In genomic region chr17:33977729-33978514, GRCh38 we compare ENCODE assay signal across 19 cellular contexts.
A peak's percentile ranks its signal among the peaks of the same experiment; 100 is the strongest.
DNase-seq lines count a peak whose midpoint lies in the region; FAIRE-seq and TF ChIP-seq lines count a peak whose summit lies in the region.
"Had no signal": no experiment of that assay in that cellular context is flagged by ENCODE, and none has a peak within 500 bp of the region (broad histone marks: within the 10 kb centered on the region; RNA-seq: fewer than 3 reads in every experiment).

No MANE protein-coding gene starts in this region.

- DNase-seq in A172 (ENCODE audit: low spot score) (peak; percentile 40), M059J (ENCODE audit: low read depth) (peak; percentile 42), H1 (ENCODE audit: low read depth in 1 of 2, low spot score in 2 of 2) (no peak), neuronal stem cell (ENCODE audit: low spot score) (no peak), nephron progenitor cell (no peak), GM10266 (ENCODE audit: extremely low spot score) (no peak), caudate nucleus (lab: John Stamatoyannopoulos, UW) (no peak)
- DNase-seq: AML-193, DMS 273 treated with DMSO at 0.1 percent for 48 hours, IMR-90, Karpas-422, NCI-H1105, NCI-H1694, NCI-H2107, NCI-H2227 treated with DMSO at 0.1 percent for 48 hours, NCI-H69 had no signal

- WGBS in H1 (ENCODE audit: extremely low coverage in 1 of 2, insufficient coverage in 1 of 2, insufficient read length in 1 of 2, insufficient replicate concordance in 2 of 2, low coverage in 1 of 2, low lambda C conversion rate in 2 of 2, missing lambda C conversion rate in 1 of 2), 2 experiments, result 87% methylated on average over 10 of the region's 10 CpGs; no CpG with 5 or more reads in 1 of the 2 experiments
- WGBS in neuronal stem cell (ENCODE audit: extremely low coverage in 2 of 2, insufficient read length in 2 of 2, insufficient replicate concordance in 1 of 2), 2 donors, result no CpG with 5 or more reads among the region's 10 CpGs

- H3K27me3 Mint-ChIP-seq in nephron progenitor cell (ENCODE audit: low read depth, poor library complexity), result peaks cover 39% of the 10 kb centered on the region

- no peak overlapping the region for H2BK20ac ChIP-seq in H1 (ENCODE audit: low read length)

- H3K4me1 Mint-ChIP-seq in nephron progenitor cell, result peaks cover 16% of the 10 kb centered on the region

- no peak overlapping the region for H2BK12ac ChIP-seq in H1 (ENCODE audit: low read depth, low read length)
- H2BK12ac ChIP-seq in neuronal stem cell (ENCODE audit: low read length), result peak overlapping the region; percentile 52

- no peak overlapping the region for H4K91ac ChIP-seq in H1 (replicated peaks; ENCODE audit: insufficient read length, low read length)
- no peak overlapping the region for H4K91ac ChIP-seq in neuronal stem cell (ENCODE audit: low read depth, low read length, poor library complexity)

- no peaks in the 10 kb centered on the region for H3K36me3 Mint-ChIP-seq in nephron progenitor cell (ENCODE audit: low read depth)
- H3K36me3 Mint-ChIP-seq: CD14-positive monocyte had no signal

- no peak overlapping the region for H3K4me3 Mint-ChIP-seq in nephron progenitor cell
- H3K4me3 Mint-ChIP-seq: CD14-positive monocyte had no signal

- H3K9me3 ChIP-seq in H1 (ENCODE audit: insufficient read depth in 2 of 2, low read depth in 1 of 2, low read length in 1 of 2) (no peaks in the 10 kb centered on the region), neuronal stem cell (replicated peaks in 1 of 2; ENCODE audit: control insufficient read depth in 2 of 2, insufficient read depth in 1 of 2, low read depth in 1 of 2, low read length in 2 of 2) (no peaks in the 10 kb centered on the region)

- peak overlapping the region; percentile 2; the same call in 1 of the 2 replicates for H2BK5ac ChIP-seq in H1 (ENCODE audit: low read depth, low read length)
- H2BK5ac ChIP-seq in neuronal stem cell (ENCODE audit: low read length), result no peak overlapping the region

- no peaks in the 10 kb centered on the region; the same call in 1 of the 2 replicates for H3K23me2 ChIP-seq in H1 (ENCODE audit: low read depth, low read length)

- H3K27ac Mint-ChIP-seq in nephron progenitor cell, result no peak overlapping the region

- no peak overlapping the region for H3K23ac ChIP-seq in H1 (ENCODE audit: insufficient read length)
- no peak overlapping the region for H3K23ac ChIP-seq in neuronal stem cell (ENCODE audit: low read depth, low read length, poor library complexity)

- H3K9me3 Mint-ChIP-seq in nephron progenitor cell, result peaks cover 7% of the 10 kb centered on the region
- H3K9me3 Mint-ChIP-seq: CD14-positive monocyte had no signal

- no peak for FAIRE-seq in H1 (lab: Jason Lieb, UNC)
- FAIRE-seq: H54, RCC 7860 had no signal

- H3K18ac ChIP-seq in H1 (ENCODE audit: extremely low read depth, low read length) (no peak overlapping the region), neuronal stem cell (ENCODE audit: low read length) (peak overlapping the region; percentile 79)

- no peak for TF ChIP-seq RAD21 in H1 (IDR thresholded peaks at IDR 0.05 in 1 of 2, conservative IDR thresholded peaks at IDR 0.05 in 1 of 2; ENCODE audit: low read depth in 2 of 2, low read length in 2 of 2)

- H4K8ac ChIP-seq in H1 (ENCODE audit: extremely low read depth, insufficient read depth, low read length), result peak overlapping the region; percentile 1; the same call in 1 of the 2 replicates
- H4K8ac ChIP-seq in neuronal stem cell (ENCODE audit: low read depth, low read length), result no peak overlapping the region

- CTCF ChIA-PET in H1 (lab: Charles Lee; ENCODE audit: partially characterized antibody), result interaction anchor here (1.2 to 1.5 kb wide), 3 partner anchors 13 to 80 kb away, joined by 3 to 5 read pairs (median 4); no protein-coding TSS in a partner anchor

- H3K27me3 ChIP-seq in H1 (replicated peaks in 1 of 4; ENCODE audit: control insufficient read depth in 3 of 4, extremely low read depth in 1 of 4, insufficient read depth in 3 of 4, low read length in 3 of 4), result no peaks in the 10 kb centered on the region
- no peaks in the 10 kb centered on the region for H3K27me3 ChIP-seq in neuronal stem cell (ENCODE audit: control insufficient read depth in 3 of 3, insufficient read depth in 3 of 3, low read depth in 1 of 3, low read length in 3 of 3)

- H4K20me1 ChIP-seq in H1 (replicated peaks in 1 of 2; ENCODE audit: control insufficient read depth in 1 of 2, insufficient read depth in 2 of 2, low read length in 2 of 2), result no peaks in the 10 kb centered on the region

- TF ChIP-seq EP300 in H1 (IDR thresholded peaks at IDR 0.05; ENCODE audit: borderline replicate concordance in 1 of 2, low read depth in 2 of 2, low read length in 2 of 2), result no peak

- POLR2A ChIA-PET in H1 (lab: Charles Lee; ENCODE audit: partially characterized antibody), result interaction anchor here (1.8 kb wide), 1 partner anchor 179 kb away, joined by 5 read pairs; no protein-coding TSS in a partner anchor

- H3K9ac ChIP-seq in H1 (replicated peaks in 1 of 4; ENCODE audit: extremely low read depth in 1 of 4, low read depth in 3 of 4, low read length in 3 of 4) (no peak overlapping the region), neuronal stem cell (ENCODE audit: low read depth, low read length, poor library complexity) (peak overlapping the region; percentile 9)

- H3K27ac ChIP-seq in H1 (ENCODE audit: low read depth, low read length) (no peak overlapping the region), neuronal stem cell (replicated peaks; ENCODE audit: low read length) (no peak overlapping the region), caudate nucleus (ENCODE audit: low read depth, low read length) (no peak overlapping the region)

- no peak for TF ChIP-seq CTCF in H1 (IDR thresholded peaks at IDR 0.05; ENCODE audit: control extremely low read depth in 1 of 3, insufficient read depth in 1 of 3, low read depth in 1 of 3, low read length in 3 of 3)
- no peak for TF ChIP-seq CTCF in nephron progenitor cell (IDR thresholded peaks at IDR 0.05)
- TF ChIP-seq CTCF in GM10266 (IDR thresholded peaks at IDR 0.05; ENCODE audit: control insufficient read depth, insufficient read depth, low read depth, missing control alignments), result no peak

- H3K79me2 ChIP-seq in H1 (ENCODE audit: control insufficient read depth in 1 of 2, insufficient read depth in 2 of 2, low read length in 2 of 2), result no peaks in the 10 kb centered on the region

- H3K56ac ChIP-seq in H1 (replicated peaks; ENCODE audit: insufficient read length, low read depth, low read length), result no peak overlapping the region

- H3K4me3 ChIP-seq in H1 (ENCODE audit: extremely low read depth in 1 of 4, insufficient read depth in 2 of 4, low read depth in 3 of 4, low read length in 4 of 4) (no peak overlapping the region), neuronal stem cell (ENCODE audit: low read length in 2 of 2) (no peak overlapping the region)

- H2BK120ac ChIP-seq in H1 (replicated peaks; ENCODE audit: low read depth, low read length) (no peak overlapping the region), neuronal stem cell (ENCODE audit: low read depth, low read length) (no peak overlapping the region)

- peak overlapping the region; percentile 11 for H3K14ac ChIP-seq in H1 (ENCODE audit: insufficient read length)
- no peak overlapping the region for H3K14ac ChIP-seq in neuronal stem cell (ENCODE audit: low read length)

- TF ChIP-seq POLR2A in H1 (IDR thresholded peaks at IDR 0.05; ENCODE audit: control extremely low read depth in 1 of 2, low read depth in 2 of 2, low read length in 2 of 2), result no peak

- no peak overlapping the region for H2AK5ac ChIP-seq in H1 (ENCODE audit: low read depth, low read length)
- no peak overlapping the region for H2AK5ac ChIP-seq in neuronal stem cell (ENCODE audit: low read depth, low read length)

- H2BK15ac ChIP-seq in H1 (ENCODE audit: low read length), result no peak overlapping the region
- H2BK15ac ChIP-seq in neuronal stem cell (ENCODE audit: low read length), result peak overlapping the region; percentile 44

- H3K36me3 ChIP-seq in H1 (ENCODE audit: control insufficient read depth in 2 of 4, insufficient read depth in 4 of 4, low read length in 3 of 4), result no peaks in the 10 kb centered on the region
- no peaks in the 10 kb centered on the region for H3K36me3 ChIP-seq in neuronal stem cell (replicated peaks in 1 of 2; ENCODE audit: control insufficient read depth in 2 of 2, insufficient read depth in 2 of 2, low read length in 2 of 2)

- H4K5ac ChIP-seq in H1 (ENCODE audit: insufficient read length, low read depth, low read length), result no peak overlapping the region

- H3K4me1 ChIP-seq in H1 (replicated peaks in 1 of 4; ENCODE audit: control insufficient read depth in 3 of 4, insufficient read depth in 4 of 4, low read length in 3 of 4) (peaks cover 0 to 6% (median 0%) of the 10 kb centered on the region in 4 experiments; a peak in 2 of 7 replicates), neuronal stem cell (ENCODE audit: control insufficient read depth in 2 of 2, insufficient read depth in 1 of 2, low read depth in 1 of 2, low read length in 2 of 2) (peaks cover 0 to 5% of the 10 kb centered on the region in 2 donors)

- H2AFZ ChIP-seq in H1 (ENCODE audit: low read length) (no peak overlapping the region), neuronal stem cell (ENCODE audit: low read length) (no peak overlapping the region)

- H3K4ac ChIP-seq in H1 (replicated peaks; ENCODE audit: insufficient read length, low read depth, low read length) (no peak overlapping the region), neuronal stem cell (ENCODE audit: low read length) (no peak overlapping the region)

- H3K79me1 ChIP-seq in H1 (ENCODE audit: low read depth, low read length), result no peaks in the 10 kb centered on the region
- no peaks in the 10 kb centered on the region for H3K79me1 ChIP-seq in neuronal stem cell (ENCODE audit: low read depth, low read length)

- H3K4me2 ChIP-seq in H1 (ENCODE audit: insufficient read depth in 1 of 2, low read depth in 2 of 2, low read length in 2 of 2) (no peak overlapping the region), neuronal stem cell (ENCODE audit: insufficient read depth, low read length, poor library complexity, severe bottlenecking) (no peak overlapping the region)

TF ChIP-seq in H1, 55 proteins besides CTCF, POLR2A, EP300 and RAD21 (continues in another document):
- no peak for TF ChIP-seq YY1 (IDR thresholded peaks at IDR 0.05; ENCODE audit: low read depth, low read length)
- TF ChIP-seq RFX5 (IDR thresholded peaks at IDR 0.05; ENCODE audit: borderline replicate concordance, low read depth, low read length), result no peak
- TF ChIP-seq POU5F1 (IDR thresholded peaks at IDR 0.05; ENCODE audit: low read depth, low read length), result no peak
- no peak for TF ChIP-seq KDM5A (IDR thresholded peaks at IDR 0.05; ENCODE audit: low read length)
- no peak for TF ChIP-seq PHF8 (conservative IDR thresholded peaks at IDR 0.05; ENCODE audit: low read depth, low read length)
- TF ChIP-seq SIN3A (conservative IDR thresholded peaks at IDR 0.05 in 1 of 2, IDR thresholded peaks at IDR 0.05 in 1 of 2; ENCODE audit: low read depth in 1 of 2, low read length in 2 of 2), result no peak

Comparison
In these comparisons a context has a peak if more than half of its experiments do, and no peak if none do; other contexts are left out.
1. DNase-seq: peak in A172 (single experiment) and M059J (single experiment); none in H1 (0 of 2), neuronal stem cell (single experiment), nephron progenitor cell (single experiment), GM10266 (single experiment) and caudate nucleus (0 of 61).